In the genomic region with DNA sequence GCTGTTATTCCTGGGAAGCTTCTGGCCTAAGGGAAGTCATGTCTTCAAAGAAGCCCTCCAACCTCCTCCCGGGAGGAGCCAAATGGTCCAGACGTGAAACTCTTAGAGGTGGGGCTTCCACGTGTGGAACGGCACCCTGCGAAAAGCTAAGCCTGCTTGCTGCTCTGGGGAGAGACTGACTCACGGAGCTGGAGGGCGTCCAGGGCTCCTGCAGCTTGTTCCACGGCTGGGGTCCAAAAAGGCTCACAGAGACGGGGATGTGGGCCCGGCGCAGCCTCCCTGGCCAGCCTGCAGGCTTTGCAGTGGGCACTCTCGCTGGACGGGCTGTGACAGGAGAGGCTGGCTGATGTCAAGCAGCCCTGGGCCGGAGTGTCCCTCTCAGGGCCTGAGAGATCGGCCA, we compare ENCODE assay signal across 12 cellular contexts.
DNase-seq lines count a peak whose midpoint lies in the region; ATAC-seq, FAIRE-seq and TF ChIP-seq lines count a peak whose summit lies in the region.
"Had no signal": no experiment of that assay in that cellular context is flagged by ENCODE, and none has a peak within 500 bp of the region (broad histone marks: within the 10 kb centered on the region; RNA-seq: fewer than 3 reads in every experiment).

No MANE protein-coding gene starts in this region.

- H3K27ac Mint-ChIP-seq in CD4-positive, alpha-beta T cell, result no peak overlapping the region

- TF ChIP-seq POLR2A in body of pancreas (IDR thresholded peaks at IDR 0.05) (no peak), heart left ventricle (IDR thresholded peaks at IDR 0.05) (no peak)

- WGBS in body of pancreas, 2 donors, result 56 to 67% methylated on average over 11 to 15 of the region's 15 CpGs
- WGBS in heart left ventricle, 4 donors, result 14 to 35% (median 31%) methylated on average over 6 to 15 of the region's 15 CpGs
- WGBS in pancreas, 2 donors, result 61 to 73% methylated on average over 14 to 15 of the region's 15 CpGs

- H3K4me3 Mint-ChIP-seq in CD4-positive, alpha-beta T cell, result no peak overlapping the region

- ATAC-seq in body of pancreas, result peak; percentile 55
- ATAC-seq in heart left ventricle, result peak; percentile 77 to 91 (median 88)
- ATAC-seq in pancreas, result peak in 3 of 4 donors; percentile 36 to 61 (median 48)
- ATAC-seq in GM18519 (IDR thresholded peaks at IDR 0.05; ENCODE audit: low FRiP score, unreplicated experiment), result no peak
- no peak for ATAC-seq in GM18520 (IDR thresholded peaks at IDR 0.05; ENCODE audit: unreplicated experiment)
- ATAC-seq in CD4-positive, alpha-beta T cell (ENCODE audit: poor library complexity), result no peak

- FAIRE-seq in pancreas (lab: Jason Lieb, UNC), result no peak

- H3K9me3 ChIP-seq in body of pancreas (no peaks in the 10 kb centered on the region), heart left ventricle (no peaks in the 10 kb centered on the region), pancreas (no peaks in the 10 kb centered on the region)
- no peaks in the 10 kb centered on the region for H3K9me3 ChIP-seq in CD4-positive, alpha-beta T cell (ENCODE audit: control insufficient read depth, low read length)
- H3K9me3 ChIP-seq: BLaER1 treated with 17β-estradiol and CSF1 and Interleukin-3, amounts not matched to agents 10 nM and 100 nM had no signal

- peaks cover 3% of the 10 kb centered on the region for H3K4me1 Mint-ChIP-seq in CD4-positive, alpha-beta T cell (ENCODE audit: low read depth)

- intact Hi-C loops in body of pancreas (cut with DNase I) (no loop called here), heart left ventricle (cut with DNase I) (loop anchor here in 6 of 10 donors (5.0 to 10.0 kb wide), 3 partner anchors 102 to 762 kb away; a partner anchor contains a TSS), pancreas (cut with DNase I) (no loop called here)
- intact Hi-C loops in CD4-positive, alpha-beta T cell (cut with DNase I, micrococcal nuclease), result no loop called here

- CTCF ChIA-PET in CD4-positive, alpha-beta T cell (lab: Charles Lee), result interaction anchor here (0.5 to 0.7 kb wide), 2 partner anchors 24 to 1360 kb away, joined by 3 read pairs; no protein-coding TSS in a partner anchor

- H3K27ac ChIP-seq in body of pancreas, result no peak overlapping the region
- H3K27ac ChIP-seq in heart left ventricle, result peak overlapping the region in 9 of 12 donors; percentile 26 to 73 (median 57)
- H3K27ac ChIP-seq in pancreas, result no peak overlapping the region
- H3K27ac ChIP-seq in CD4-positive, alpha-beta T cell (ENCODE audit: low read depth, low read length), result no peak overlapping the region

- H3K36me3 Mint-ChIP-seq in CD4-positive, alpha-beta T cell (ENCODE audit: low read depth), result no peaks in the 10 kb centered on the region

- no peaks in the 10 kb centered on the region for H3K4me1 ChIP-seq in body of pancreas
- peaks cover 0 to 30% (median 11%) of the 10 kb centered on the region in 12 donors for H3K4me1 ChIP-seq in heart left ventricle
- H3K4me1 ChIP-seq in pancreas, result no peaks in the 10 kb centered on the region

- H3K4me3 ChIP-seq in AG10803 (ENCODE audit: low read length) (peak overlapping the region; percentile 8; the same call in 1 of the 2 replicates), body of pancreas (no peak overlapping the region), heart left ventricle (peak overlapping the region in 4 of 12 donors; percentile 3 to 19 (median 12)), pancreas (no peak overlapping the region)
- H3K4me3 ChIP-seq: BLaER1 treated with 17β-estradiol and CSF1 and Interleukin-3, amounts not matched to agents 10 nM and 100 nM had no signal

- no peaks in the 10 kb centered on the region for H3K9me3 Mint-ChIP-seq in CD4-positive, alpha-beta T cell

- POLR2A ChIA-PET in CD4-positive, alpha-beta T cell (lab: Charles Lee), result no interaction called here

- DNase-seq in AG10803 (ENCODE audit: low read depth), result peak; percentile 81
- DNase-seq in body of pancreas, result peak in 3 of 4 donors; percentile 45 to 56 (median 45)
- peak; percentile 83 to 94 (median 91) for DNase-seq in heart left ventricle
- DNase-seq in pancreas, result peak in 3 of 6 donors; percentile 15 to 62 (median 38)
- DNase-seq in activated CD8-positive, alpha-beta memory T cell treated with anti-CD3 and anti-CD28 coated beads, Interleukin-2, amount 50 U/mL, for 4 hours, result no peak
- no peak for DNase-seq in CD4-positive, alpha-beta T cell
- DNase-seq: activated effector memory CD4-positive, alpha-beta T cell treated with Interleukin-2 at 50 U/mL for 16 hours; NCI-H1417; T-helper 1 cell had no signal

- TF ChIP-seq CTCF in AG10803 (conservative IDR thresholded peaks at IDR 0.05; ENCODE audit: low read length) (no peak), body of pancreas (IDR thresholded peaks at IDR 0.05) (no peak), heart left ventricle (IDR thresholded peaks at IDR 0.05) (no peak), pancreas (IDR thresholded peaks at IDR 0.05) (no peak)
- TF ChIP-seq CTCF in CD4-positive, alpha-beta T cell (IDR thresholded peaks at IDR 0.05), result no peak

- no peaks in the 10 kb centered on the region for H3K27me3 Mint-ChIP-seq in CD4-positive, alpha-beta T cell

- H3K27me3 ChIP-seq in body of pancreas (no peaks in the 10 kb centered on the region), heart left ventricle (no peaks in the 10 kb centered on the region), pancreas (no peaks in the 10 kb centered on the region)
- H3K27me3 ChIP-seq in CD4-positive, alpha-beta T cell (ENCODE audit: control insufficient read depth, insufficient read depth, low read length), result no peaks in the 10 kb centered on the region
- H3K27me3 ChIP-seq: BLaER1 treated with 17β-estradiol and CSF1 and Interleukin-3, amounts not matched to agents 10 nM and 100 nM had no signal

- H3K36me3 ChIP-seq in body of pancreas (replicated peaks in 1 of 2; ENCODE audit: insufficient read depth in 1 of 2, low read depth in 2 of 2) (no peaks in the 10 kb centered on the region), heart left ventricle (peaks cover 0 to 33% (median 10%) of the 10 kb centered on the region in 9 donors), pancreas (no peaks in the 10 kb centered on the region)

Comparison
In these comparisons a context has a peak if more than half of its experiments do, and no peak if none do; other contexts are left out.
1. DNase-seq: peak in AG10803 (single experiment), body of pancreas (3 of 4) and heart left ventricle (5 of 5); none in activated CD8-positive, alpha-beta memory T cell treated with anti-CD3 and anti-CD28 coated beads, Interleukin-2, amount 50 U/mL, for 4 hours (single experiment) and CD4-positive, alpha-beta T cell (0 of 10).
2. ATAC-seq: peak in body of pancreas (single experiment), heart left ventricle (4 of 4) and pancreas (3 of 4); none in GM18519 (single experiment), GM18520 (single experiment) and CD4-positive, alpha-beta T cell (single experiment).
3. H3K27ac ChIP-seq: peak in heart left ventricle (9 of 12); none in body of pancreas (0 of 4), pancreas (0 of 4) and CD4-positive, alpha-beta T cell (single experiment).
4. intact Hi-C loops: an anchor here in heart left ventricle (5.0 to 10.0 kb wide); none called in body of pancreas, pancreas and CD4-positive, alpha-beta T cell.